10 cellular contexts compared by ENCODE assay signal in genomic region chr13:79485014-79485441, GRCh38. TPM values are rescaled to one million over a fixed set of nuclear protein-coding genes. Genes with fewer than 3 reads are reported as not detected.
DNase-seq lines count a peak whose midpoint lies in the region; ATAC-seq and TF ChIP-seq lines count a peak whose summit lies in the region.
"Had no signal": no experiment of that assay in that cellular context is flagged by ENCODE, and none has a peak within 500 bp of the region (broad histone marks: within the 10 kb centered on the region; RNA-seq: fewer than 3 reads in every experiment).

No MANE protein-coding gene starts in this region.

- H3K27ac ChIP-seq in 22Rv1: peak overlapping the region; percentile 35; the same call in 1 of the 2 replicates
- H3K27ac ChIP-seq in CD4-positive, alpha-beta T cell (ENCODE audit: low read depth, low read length): no peak overlapping the region

- H3K4me3 Mint-ChIP-seq in activated naive CD8-positive, alpha-beta T cell treated with anti-CD3 and anti-CD28 coated beads, Interleukin-2, amount 50 U/mL, for 24 hours: peak overlapping the region; percentile 41
- H3K4me3 Mint-ChIP-seq in CD4-positive, alpha-beta T cell: no peak overlapping the region

- H3K27ac Mint-ChIP-seq in activated naive CD8-positive, alpha-beta T cell treated with anti-CD3 and anti-CD28 coated beads, Interleukin-2, amount 50 U/mL, for 24 hours: peak overlapping the region; percentile 85
- no peak overlapping the region for H3K27ac Mint-ChIP-seq in CD4-positive, alpha-beta T cell

- H3K4me1 Mint-ChIP-seq in activated naive CD8-positive, alpha-beta T cell treated with anti-CD3 and anti-CD28 coated beads, Interleukin-2, amount 50 U/mL, for 24 hours: peaks cover 82% of the 10 kb centered on the region
- H3K4me1 Mint-ChIP-seq in CD4-positive, alpha-beta T cell (ENCODE audit: low read depth): peaks cover 70% of the 10 kb centered on the region

- peak; percentile 60 for ATAC-seq in activated naive CD8-positive, alpha-beta T cell treated with anti-CD3 and anti-CD28 coated beads, Interleukin-2, amount 50 U/mL, for 24 hours
- no peak for ATAC-seq in HG03108 (IDR thresholded peaks at IDR 0.05; ENCODE audit: unreplicated experiment)
- no peak for ATAC-seq in CD4-positive, alpha-beta T cell (ENCODE audit: poor library complexity)

- no peaks in the 10 kb centered on the region for H3K27me3 ChIP-seq in CD4-positive, alpha-beta T cell (ENCODE audit: control insufficient read depth, insufficient read depth, low read length)

- H3K9me3 Mint-ChIP-seq in activated naive CD8-positive, alpha-beta T cell treated with anti-CD3 and anti-CD28 coated beads, Interleukin-2, amount 50 U/mL, for 24 hours: no peaks in the 10 kb centered on the region
- H3K9me3 Mint-ChIP-seq in CD4-positive, alpha-beta T cell: no peaks in the 10 kb centered on the region

- CTCF ChIA-PET in CD4-positive, alpha-beta T cell (lab: Charles Lee): interaction anchor here (0.6 to 1.4 kb wide), 2 partner anchors 30 to 61 kb away, joined by 3 read pairs; no protein-coding TSS in a partner anchor

- intact Hi-C loops in CD4-positive, alpha-beta T cell (cut with DNase I, micrococcal nuclease): no loop called here

- H3K36me3 Mint-ChIP-seq in activated naive CD8-positive, alpha-beta T cell treated with anti-CD3 and anti-CD28 coated beads, Interleukin-2, amount 50 U/mL, for 24 hours (ENCODE audit: low read depth): peaks cover 41% of the 10 kb centered on the region
- H3K36me3 Mint-ChIP-seq in CD4-positive, alpha-beta T cell (ENCODE audit: low read depth): peaks cover 5% of the 10 kb centered on the region

- peaks cover 4% of the 10 kb centered on the region for H3K27me3 Mint-ChIP-seq in activated naive CD8-positive, alpha-beta T cell treated with anti-CD3 and anti-CD28 coated beads, Interleukin-2, amount 50 U/mL, for 24 hours
- no peaks in the 10 kb centered on the region for H3K27me3 Mint-ChIP-seq in CD4-positive, alpha-beta T cell

- H3K4me3 ChIP-seq in HFF-Myc (replicated peaks; ENCODE audit: low read depth, low read length): no peak overlapping the region

- DNase-seq in HFF-Myc (ENCODE audit: extremely low read depth, low read depth) (peak; percentile 58), kidney tubule cell (ENCODE audit: low spot score) (peak; percentile 95), NCI-H1417 treated with DMSO at 0.1 percent for 48 hours (lab: John Stamatoyannopoulos, UW) (no peak)
- peak; percentile 21 for DNase-seq in activated naive CD8-positive, alpha-beta T cell treated with anti-CD3 and anti-CD28 coated beads, Interleukin-2, amount 50 U/mL, for 24 hours
- no peak for DNase-seq in activated CD4-positive, CD25-positive, alpha-beta regulatory T cell treated with anti-CD3 and anti-CD28 coated beads, Interleukin-2, amount 50 U/mL, for 72 hours
- no peak for DNase-seq in CD4-positive, alpha-beta T cell
- DNase-seq: hypothalamus, T-helper 9 cell had no signal

- H3K9me3 ChIP-seq in CD4-positive, alpha-beta T cell (ENCODE audit: control insufficient read depth, low read length): no peaks in the 10 kb centered on the region

- TF ChIP-seq CTCF in 22Rv1 (IDR thresholded peaks at IDR 0.05) (no peak), HFF-Myc (IDR thresholded peaks at IDR 0.05; ENCODE audit: low read depth, low read length, missing control alignments) (no peak)
- TF ChIP-seq CTCF in CD4-positive, alpha-beta T cell (IDR thresholded peaks at IDR 0.05): no peak

- POLR2A ChIA-PET in CD4-positive, alpha-beta T cell (lab: Charles Lee): interaction anchor here (0.6 to 1.1 kb wide), 2 partner anchors 17 to 41 kb away, joined by 4 read pairs; no protein-coding TSS in a partner anchor

RNA-seq across cellular contexts. Expression of gene NDFIP2, which starts 4.1 kb away (rescaled TPM):
- total RNA-seq in CD4-positive, alpha-beta T cell: 1 to 10 TPM; 3.2 to 3.4 TPM

Comparison
In these comparisons a context has a peak if more than half of its experiments do, and no peak if none do; other contexts are left out.
1. DNase-seq: peak in HFF-Myc (single experiment), activated naive CD8-positive, alpha-beta T cell treated with anti-CD3 and anti-CD28 coated beads, Interleukin-2, amount 50 U/mL, for 24 hours (single experiment) and kidney tubule cell (single experiment); none in NCI-H1417 treated with DMSO at 0.1 percent for 48 hours (single experiment), activated CD4-positive, CD25-positive, alpha-beta regulatory T cell treated with anti-CD3 and anti-CD28 coated beads, Interleukin-2, amount 50 U/mL, for 72 hours (single experiment) and CD4-positive, alpha-beta T cell (0 of 10).